ENCODE assay signal across 19 cellular contexts in the genomic region with DNA sequence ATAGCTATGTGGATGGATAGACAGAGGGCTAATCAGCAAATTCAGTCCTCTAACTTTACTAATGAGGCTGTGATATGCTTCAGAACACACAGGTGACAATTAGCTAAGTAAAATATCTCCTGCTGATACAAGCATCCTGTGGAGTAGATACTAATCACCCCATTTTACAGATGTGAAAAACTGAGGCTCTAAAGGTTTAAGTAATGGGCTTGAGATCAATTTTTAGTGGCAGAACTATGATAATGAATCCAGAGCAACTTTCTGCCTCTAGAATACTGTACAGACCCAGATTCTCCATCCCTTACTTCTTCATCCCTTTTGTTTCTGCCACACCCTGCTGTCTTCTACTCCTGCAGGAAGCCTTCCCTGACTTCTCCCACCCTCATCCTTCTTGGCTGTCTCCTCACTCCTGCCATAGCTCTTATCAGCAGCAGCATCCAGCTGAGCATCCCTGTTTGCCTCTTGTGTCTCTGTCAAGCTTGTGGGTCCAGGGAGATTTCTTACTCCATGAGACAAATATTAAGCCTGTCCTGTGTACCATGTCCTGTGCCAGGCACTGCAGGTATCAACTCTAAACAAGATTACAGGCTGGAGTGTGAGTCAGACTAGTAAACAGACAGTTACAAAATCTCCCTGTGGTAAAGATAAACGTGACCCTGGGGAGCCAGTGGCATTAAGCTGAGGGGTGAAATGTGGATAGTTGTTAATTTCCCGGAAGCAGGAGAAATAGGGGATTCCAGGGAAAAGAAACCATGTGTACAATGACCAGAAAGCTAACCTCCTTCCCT. TPM values are rescaled to one million over a fixed set of nuclear protein-coding genes. Genes with fewer than 3 reads are reported as not detected.
DNase-seq lines count a peak whose midpoint lies in the region; ATAC-seq, FAIRE-seq and TF ChIP-seq lines count a peak whose summit lies in the region.
"Had no signal": no experiment of that assay in that cellular context is flagged by ENCODE, and none has a peak within 500 bp of the region (broad histone marks: within the 10 kb centered on the region; RNA-seq: fewer than 3 reads in every experiment).

No MANE protein-coding gene starts in this region.

- ATAC-seq in WTC11 (no peak), left lobe of liver (peak; percentile 77), GM18498 (IDR thresholded peaks at IDR 0.05; ENCODE audit: unreplicated experiment) (no peak)

- H3K4me1 Mint-ChIP-seq in WTC11, result no peaks in the 10 kb centered on the region

- DNase-seq in A172 (ENCODE audit: low spot score) (peak; percentile 25), LNCaP clone FGC (ENCODE audit: low read depth) (peak; percentile 11), WTC11 (ENCODE audit: low spot score) (no peak), left lobe of liver (ENCODE audit: low spot score) (no peak), SKM-1 treated with dmso at 0.1 percent for 144 hours (lab: John Stamatoyannopoulos, UW; ENCODE audit: unreplicated experiment) (no peak), GM19239 (ENCODE audit: insufficient read length, low spot score) (no peak)
- DNase-seq: C1 segment of cervical spinal cord, DND-41, HCEC 1CT, KBM-7, NCI-H1417 treated with DMSO at 0.1 percent for 48 hours, NCI-H1930, NCI-H2171, NCI-H446 treated with DMSO at 0.1 percent for 48 hours, PC-9 had no signal

- no peak overlapping the region for H3K4me3 Mint-ChIP-seq in WTC11

- peaks cover 15% of the 10 kb centered on the region for H3K9me3 Mint-ChIP-seq in WTC11

- CTCF ChIA-PET in WTC11 (lab: Charles Lee), result interaction anchor here (0.7 to 1.3 kb wide), 4 partner anchors 18 to 205 kb away, joined by 3 to 7 read pairs (median 4); no protein-coding TSS in a partner anchor

- no peak for FAIRE-seq in GM19239 (lab: Jason Lieb, UNC)
- FAIRE-seq: A549, G401.6, HTR-8/SVneo had no signal

- H3K36me3 Mint-ChIP-seq in WTC11, result 0 out of 2 replicates have a peak, but pooled peaks cover 3% of the 10 kb centered on the region

- TF ChIP-seq CTCF in LNCaP clone FGC (IDR thresholded peaks at IDR 0.05; ENCODE audit: control insufficient read depth, extremely low read depth, insufficient read depth) (no peak), WTC11 (IDR thresholded peaks at IDR 0.05) (no peak)

- H3K27me3 Mint-ChIP-seq in WTC11 (ENCODE audit: low read depth), result peaks cover 45% of the 10 kb centered on the region

- H3K4me3 ChIP-seq in LNCaP clone FGC (ENCODE audit: low read depth, low read length), result no peak overlapping the region
- H3K4me3 ChIP-seq: A549, PC-9 had no signal

- POLR2A ChIA-PET in WTC11 (lab: Charles Lee), result no interaction called here

- no peak overlapping the region for H3K27ac Mint-ChIP-seq in WTC11

TF ChIP-seq in WTC11, 78 proteins besides CTCF, POLR2A, EP300 and RAD21:
- TF ChIP-seq GABPB1 (CRISPR knock-in tag; IDR thresholded peaks at IDR 0.05) (peak; percentile 39; the same call in 1 of the 2 replicates), GTF2I (CRISPR knock-in tag; conservative IDR thresholded peaks at IDR 0.05) (no peak)

RNA-seq across cellular contexts. Expression of gene SLC6A11, which starts 39.2 kb away (rescaled TPM):
- 0.02 TPM in 1 of 2 replicates, not detected in the other for total RNA-seq in A172 (2014; rRNA removed; shearing (Covaris generic))
- total RNA-seq in WTC11 (2021) (0.85 to 1.5 TPM (median 1.1 TPM) in 3 replicates), left lobe of liver (0.13 TPM)
- total RNA-seq: PC-9 had no signal

Comparison
In these comparisons a context has a peak if more than half of its experiments do, and no peak if none do; other contexts are left out.
1. DNase-seq: peak in A172 (single experiment) and LNCaP clone FGC (single experiment); none in WTC11 (single experiment), left lobe of liver (single experiment), SKM-1 treated with dmso at 0.1 percent for 144 hours (single experiment) and GM19239 (single experiment).